In the genomic region with DNA sequence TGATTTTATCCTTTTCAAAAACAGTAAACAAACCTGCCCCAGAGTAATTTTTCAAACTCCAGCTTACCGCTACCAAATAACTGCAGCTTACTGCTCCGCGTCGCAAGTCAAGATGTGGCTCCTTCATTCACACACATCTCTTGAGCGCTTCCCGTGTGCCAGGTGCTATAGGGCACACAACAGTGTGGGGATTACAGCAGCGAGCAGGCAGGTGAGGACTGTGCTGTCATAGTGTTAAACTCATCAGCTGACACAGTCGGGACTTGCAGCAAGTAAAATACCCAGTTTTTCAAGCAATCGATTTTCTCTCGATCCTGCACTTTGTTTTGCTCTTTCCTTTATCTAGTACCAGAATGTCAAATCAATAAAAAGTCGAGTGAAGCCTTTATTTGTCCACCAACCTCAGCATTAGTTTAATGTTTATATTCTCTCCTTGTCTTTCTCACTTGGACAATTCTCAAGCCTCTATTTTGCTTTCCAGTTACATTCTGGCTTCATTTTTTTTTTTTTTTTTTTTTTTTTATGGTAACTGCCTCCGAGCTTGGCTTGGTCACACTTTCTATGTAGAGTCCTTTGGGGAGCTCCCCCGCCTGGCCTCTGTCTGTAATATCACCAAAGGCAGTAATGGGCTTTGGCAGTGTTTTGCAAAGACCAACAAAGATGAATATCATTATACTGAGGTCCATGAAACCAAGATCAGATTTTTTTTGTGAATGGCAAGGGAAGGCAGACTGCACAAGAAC, we compare ENCODE assay signal across 8 cellular contexts. TPM values are rescaled to one million over a fixed set of nuclear protein-coding genes. Genes with fewer than 3 reads are reported as not detected.
DNase-seq lines count a peak whose midpoint lies in the region; ATAC-seq, FAIRE-seq and TF ChIP-seq lines count a peak whose summit lies in the region.

No MANE protein-coding gene starts in this region.

- no peaks in the 10 kb centered on the region for H4K20me1 ChIP-seq in OCI-LY1 (ENCODE audit: insufficient read depth, low read length)
- H4K20me1 ChIP-seq in keratinocyte (ENCODE audit: control insufficient read depth, extremely low read depth, insufficient read depth, low read length): no peaks in the 10 kb centered on the region

- FAIRE-seq in bronchial epithelial cell (lab: Jason Lieb, UNC) (no peak), keratinocyte (lab: Jason Lieb, UNC) (no peak)

- H3K4me2 ChIP-seq in OCI-LY1 (ENCODE audit: low read length) (no peak overlapping the region), keratinocyte (ENCODE audit: control insufficient read depth, extremely low read depth, insufficient read depth, low read depth, low read length) (no peak overlapping the region)

- dilution Hi-C loops in keratinocyte (cut with MboI; ENCODE audit: extremely low pct_ligation_motif_present, low sequenced_read_pairs): no loop called here

- no peaks in the 10 kb centered on the region for H3K9me1 ChIP-seq in keratinocyte (ENCODE audit: control insufficient read depth, extremely low read depth, insufficient read depth, low read length)

- no peaks in the 10 kb centered on the region for H3K79me2 ChIP-seq in OCI-LY1 (ENCODE audit: insufficient read depth, low read length)
- no peaks in the 10 kb centered on the region for H3K79me2 ChIP-seq in keratinocyte (ENCODE audit: control insufficient read depth, insufficient read depth, low read length)

- peak; percentile 77 for DNase-seq in ELR (ENCODE audit: low read depth)
- peak in 1 of 2 experiments; percentile 19 for DNase-seq in HL-60 (ENCODE audit: low read depth in 1 of 2, low spot score in 1 of 2)
- DNase-seq in bronchial epithelial cell (ENCODE audit: low read depth): peak; percentile 47
- no peak for DNase-seq in keratinocyte (ENCODE audit: low read depth, low spot score)
- DNase-seq in stimulated activated CD8-positive, alpha-beta memory T cell treated with anti-CD3 and anti-CD28 coated beads, Interleukin-4, amount 100 ng/mL, for 24 hours (ENCODE audit: low read depth): peak; percentile 6

- H3K4me3 ChIP-seq in HL-60 (replicated peaks; ENCODE audit: insufficient read depth, low read length) (no peak overlapping the region), OCI-LY1 (ENCODE audit: low read depth, low read length, poor library complexity, severe bottlenecking) (no peak overlapping the region), bronchial epithelial cell (ENCODE audit: low read depth, low read length) (no peak overlapping the region), keratinocyte (ENCODE audit: control insufficient read depth in 2 of 3, extremely low read depth in 1 of 3, insufficient read depth in 2 of 3, low read depth in 1 of 3, low read length in 3 of 3) (no peak overlapping the region)

- H3K9me2 ChIP-seq in OCI-LY1 (ENCODE audit: low read depth, low read length): no peaks in the 10 kb centered on the region

- TF ChIP-seq CTCF in HL-60 (IDR thresholded peaks at IDR 0.05; ENCODE audit: insufficient read depth, low read length): peak; percentile 13
- peak; percentile 59 for TF ChIP-seq CTCF in OCI-LY1 (IDR thresholded peaks at IDR 0.05; ENCODE audit: low read length)
- TF ChIP-seq CTCF in bronchial epithelial cell (IDR thresholded peaks at IDR 0.05; ENCODE audit: insufficient read depth, low read length, severe bottlenecking): peak; percentile 66
- peak; percentile 40 to 62 (median 59) for TF ChIP-seq CTCF in keratinocyte (optimal IDR thresholded peaks at IDR 0.05 in 1 of 3, IDR thresholded peaks at IDR 0.05 in 1 of 3, conservative IDR thresholded peaks at IDR 0.05 in 1 of 3; ENCODE audit: extremely low read depth in 1 of 3, insufficient read depth in 2 of 3, low read length in 3 of 3)

- peak; percentile 93 for ATAC-seq in GM19467 (IDR thresholded peaks at IDR 0.05; ENCODE audit: unreplicated experiment)
- no peak for ATAC-seq in HG03135 (IDR thresholded peaks at IDR 0.05; ENCODE audit: unreplicated experiment)

- H3K9ac ChIP-seq in OCI-LY1 (ENCODE audit: low read length) (no peak overlapping the region), keratinocyte (ENCODE audit: control insufficient read depth, extremely low read depth, insufficient read depth, low read length) (no peak overlapping the region)

- H3K9me3 ChIP-seq in OCI-LY1 (ENCODE audit: low read length): no peaks in the 10 kb centered on the region
- no peaks in the 10 kb centered on the region for H3K9me3 ChIP-seq in keratinocyte (ENCODE audit: control insufficient read depth, low read depth, low read length)

- H3K27me3 ChIP-seq in HL-60 (ENCODE audit: insufficient read depth, poor library complexity, severe bottlenecking): no peaks in the 10 kb centered on the region
- H3K27me3 ChIP-seq in OCI-LY1 (ENCODE audit: insufficient read depth, low read length): no peaks in the 10 kb centered on the region
- no peaks in the 10 kb centered on the region for H3K27me3 ChIP-seq in bronchial epithelial cell (ENCODE audit: control insufficient read depth, insufficient read depth, low read length)
- no peaks in the 10 kb centered on the region for H3K27me3 ChIP-seq in keratinocyte (ENCODE audit: control insufficient read depth, extremely low read depth, insufficient read depth, low read length)

- H3F3A ChIP-seq in OCI-LY1 (ENCODE audit: insufficient read depth, low read length): no peaks in the 10 kb centered on the region

- H3K4me1 ChIP-seq in OCI-LY1 (ENCODE audit: insufficient read depth, low read length, severe bottlenecking) (no peaks in the 10 kb centered on the region), keratinocyte (ENCODE audit: control insufficient read depth, extremely low read depth, insufficient read depth, low read length) (peaks cover 9% of the 10 kb centered on the region)

- H2AFZ ChIP-seq in OCI-LY1 (ENCODE audit: low read length) (no peak overlapping the region), keratinocyte (ENCODE audit: control insufficient read depth, low read length) (no peak overlapping the region)

- H3K27ac ChIP-seq in HL-60 (replicated peaks): no peak overlapping the region
- H3K27ac ChIP-seq in OCI-LY1 (ENCODE audit: low read depth, low read length, poor library complexity, severe bottlenecking): no peak overlapping the region
- no peak overlapping the region for H3K27ac ChIP-seq in keratinocyte (ENCODE audit: control insufficient read depth, insufficient read depth, low read length)

- H3K36me3 ChIP-seq in OCI-LY1 (ENCODE audit: insufficient read depth, low read length): no peaks in the 10 kb centered on the region
- H3K36me3 ChIP-seq in bronchial epithelial cell (ENCODE audit: control insufficient read depth, insufficient read depth, low read length): no peaks in the 10 kb centered on the region
- no peaks in the 10 kb centered on the region for H3K36me3 ChIP-seq in keratinocyte (ENCODE audit: control insufficient read depth in 2 of 2, extremely low read depth in 1 of 2, insufficient read depth in 2 of 2, low read length in 2 of 2)

RNA-seq across cellular contexts. Expression of gene ASB5, which starts 8.3 kb away (rescaled TPM):
- not detected in 2 replicates for total RNA-seq in bronchial epithelial cell
- 0.01 to 0.06 TPM in 2 of 3 replicates, not detected in the other for polyA plus RNA-seq in keratinocyte
- not detected for polyA plus RNA-seq in keratinocyte (2011; ENCODE audit: low read depth)
- polyA plus RNA-seq in keratinocyte (2011; cell fraction: cytosol; rRNA removed): 0.05 TPM in 1 of 2 replicates, not detected in the other
- not detected in 2 replicates for polyA plus RNA-seq in keratinocyte (2011; cell fraction: nucleus; rRNA removed)
- 0.15 TPM in 1 of 2 replicates, not detected in the other for polyA plus RNA-seq in keratinocyte (2012; ENCODE audit: low replicate concordance)
- polyA minus RNA-seq in keratinocyte: not detected in 3 replicates
- polyA minus RNA-seq in keratinocyte (2011; cell fraction: cytosol; rRNA and poly(A)+ RNA removed): not detected
- not detected in 2 replicates for polyA minus RNA-seq in keratinocyte (2011; cell fraction: nucleus; rRNA and poly(A)+ RNA removed)

RNA-seq across cellular contexts. Expression of gene SPCS3, which starts 42.4 kb away (rescaled TPM):
- total RNA-seq in bronchial epithelial cell: 140 and 143 TPM in 2 replicates
- polyA plus RNA-seq in keratinocyte: 32.6 to 59.3 TPM (median 39.8 TPM) in 3 replicates
- polyA plus RNA-seq in keratinocyte (2011; ENCODE audit: low read depth): 43.0 TPM
- polyA plus RNA-seq in keratinocyte (2011; cell fraction: cytosol; rRNA removed): 21.8 and 37.9 TPM in 2 replicates
- polyA plus RNA-seq in keratinocyte (2011; cell fraction: nucleus; rRNA removed): 41.3 and 53.2 TPM in 2 replicates
- 51.2 and 82.7 TPM in 2 replicates for polyA plus RNA-seq in keratinocyte (2012; ENCODE audit: low replicate concordance)
- polyA minus RNA-seq in keratinocyte: 10.6 to 34.3 TPM (median 18.9 TPM) in 3 replicates
- polyA minus RNA-seq in keratinocyte (2011; cell fraction: cytosol; rRNA and poly(A)+ RNA removed): 93.6 TPM
- polyA minus RNA-seq in keratinocyte (2011; cell fraction: nucleus; rRNA and poly(A)+ RNA removed): 49.7 and 59.7 TPM in 2 replicates

Comparison
In these comparisons a context has a peak if more than half of its experiments do, and no peak if none do; other contexts are left out.
1. CTCF ChIP-seq: peak in every context shown above with its lines; median percentile 66 in bronchial epithelial cell; 59 in OCI-LY1; 59 in keratinocyte; 13 in HL-60.